In the genomic region with DNA sequence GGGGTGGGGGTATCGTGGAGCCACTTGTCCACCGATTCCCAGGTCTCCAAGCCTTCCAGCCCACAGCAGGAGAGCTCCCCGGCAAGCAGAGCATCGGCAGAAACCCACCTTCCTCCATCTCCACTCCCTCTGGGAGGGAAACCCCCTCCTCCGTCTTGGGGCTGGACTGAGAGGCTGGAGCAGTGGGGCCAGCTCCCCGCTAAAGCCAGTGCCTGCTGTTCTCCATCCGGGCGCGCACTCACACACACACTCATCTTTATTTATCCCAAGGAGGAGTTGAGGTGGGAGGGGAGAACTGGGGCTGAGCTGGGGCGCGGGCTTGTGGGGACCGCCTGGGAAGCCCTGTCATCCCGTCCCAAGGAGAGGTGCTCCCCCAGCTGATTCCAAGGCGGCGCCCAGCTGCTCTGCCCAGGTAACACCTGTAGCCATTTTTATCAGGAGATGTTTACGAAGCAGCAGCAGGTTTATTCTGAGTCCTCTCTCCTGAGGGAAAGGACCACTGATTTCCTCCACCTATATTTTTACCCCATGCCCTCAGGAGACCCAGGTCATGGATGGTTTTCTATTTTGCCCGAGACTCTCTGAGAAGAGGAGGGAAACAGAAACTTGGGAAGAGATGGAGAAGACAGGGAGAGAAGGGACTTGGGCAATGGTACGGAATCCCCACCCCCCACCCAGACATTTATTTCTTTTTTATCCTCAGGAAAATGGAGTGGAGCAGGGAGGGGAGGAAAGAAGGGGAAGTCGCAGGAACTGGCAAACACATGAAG, we compare ENCODE assay signal across 1 cellular context.
TF ChIP-seq lines count a peak whose summit lies in the region.

No MANE protein-coding gene starts in this region.

TF ChIP-seq in H1, 55 proteins besides CTCF, POLR2A, EP300 and RAD21 (continued from another document):
- TF ChIP-seq USF2 (IDR thresholded peaks at IDR 0.05; ENCODE audit: low read length), result no peak
- TF ChIP-seq MAFK (IDR thresholded peaks at IDR 0.05; ENCODE audit: low read depth, low read length), result no peak
- no peak for TF ChIP-seq NANOG (IDR thresholded peaks at IDR 0.05; ENCODE audit: insufficient read depth, low read depth, low read length, poor library complexity, severe bottlenecking)
- no peak for TF ChIP-seq CTBP2 (IDR thresholded peaks at IDR 0.05; ENCODE audit: borderline replicate concordance, insufficient read depth, insufficient read length, low read length)
- TF ChIP-seq CHD1 (IDR thresholded peaks at IDR 0.05; ENCODE audit: low read depth, low read length), result no peak
